Comparison of ENCODE assay signal across 8 cellular contexts in the genomic region with DNA sequence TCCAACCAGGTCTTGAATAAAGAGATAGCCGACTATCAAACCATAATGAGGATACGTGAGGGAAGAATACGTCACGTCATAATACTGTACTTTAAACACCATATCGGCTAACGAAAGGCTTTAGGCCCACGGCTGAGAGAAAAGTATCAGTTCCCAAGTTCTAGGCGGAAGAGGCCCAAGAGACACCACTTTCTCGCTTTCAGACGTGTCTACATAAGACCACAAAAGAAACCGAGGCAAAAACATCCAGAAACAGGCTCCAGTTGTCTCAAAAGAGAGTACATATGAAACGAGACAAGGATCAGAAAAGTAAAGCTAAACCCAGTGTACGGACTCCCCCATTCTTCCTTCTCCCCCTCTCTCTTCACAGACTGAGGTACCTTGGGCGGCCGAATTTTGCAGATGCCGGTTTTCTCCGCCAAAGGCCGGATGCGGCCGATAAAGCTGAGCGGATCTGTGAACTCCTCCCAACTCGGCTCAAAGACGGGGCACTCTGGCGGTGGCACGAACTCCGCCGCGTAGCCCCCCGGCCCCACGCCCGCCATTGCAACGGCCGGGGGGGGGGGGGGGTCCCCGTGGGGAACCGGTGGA. TPM values are rescaled to one million over a fixed set of nuclear protein-coding genes. Genes with fewer than 3 reads are reported as not detected.
DNase-seq lines count a peak whose midpoint lies in the region; ATAC-seq, FAIRE-seq and TF ChIP-seq lines count a peak whose summit lies in the region.

No MANE protein-coding gene starts in this region.

- peaks cover 8% of the 10 kb centered on the region; the same call in 1 of the 2 replicates for H3K4me1 ChIP-seq in GM23338 (ENCODE audit: insufficient read depth)
- peaks cover 11% of the 10 kb centered on the region for H3K4me1 ChIP-seq in astrocyte (ENCODE audit: insufficient read depth, low read length)

- H3K9me3 ChIP-seq in astrocyte (ENCODE audit: insufficient read depth, low read depth, low read length), result no peaks in the 10 kb centered on the region

- H3K27ac ChIP-seq in GM23338 (ENCODE audit: low read depth), result peak overlapping the region; percentile 99
- peak overlapping the region; percentile 96 for H3K27ac ChIP-seq in astrocyte (ENCODE audit: low read depth, low read length)

- H3K27me3 Mint-ChIP-seq in GM23338 (ENCODE audit: insufficient read depth, low read depth, poor library complexity) (peaks cover 9% of the 10 kb centered on the region), astrocyte (ENCODE audit: low read depth, unreplicated experiment) (no peaks in the 10 kb centered on the region)

- ATAC-seq in GM23338, result peak; percentile 56

- no peaks in the 10 kb centered on the region for H3K9me2 ChIP-seq in GM23338 (ENCODE audit: insufficient read depth)

- no peaks in the 10 kb centered on the region for H3K27me3 ChIP-seq in GM23338 (ENCODE audit: insufficient read depth)
- no peaks in the 10 kb centered on the region for H3K27me3 ChIP-seq in astrocyte (ENCODE audit: insufficient read depth, low read length)

- H3K36me3 Mint-ChIP-seq in GM23338 (ENCODE audit: low read depth), result peaks cover 22% of the 10 kb centered on the region
- peaks cover 4% of the 10 kb centered on the region for H3K36me3 Mint-ChIP-seq in astrocyte (ENCODE audit: low read depth, unreplicated experiment)

- peak overlapping the region; percentile 93 for H3K27ac Mint-ChIP-seq in GM23338
- H3K27ac Mint-ChIP-seq in astrocyte (ENCODE audit: unreplicated experiment), result peak overlapping the region; percentile 100

- H4K20me1 ChIP-seq in GM23338 (replicated peaks; ENCODE audit: insufficient read depth) (no peaks in the 10 kb centered on the region; the same call in 1 of the 2 replicates), astrocyte (ENCODE audit: insufficient read depth, low read length) (peaks cover 40% of the 10 kb centered on the region)

- no peak for TF ChIP-seq POLR2A in NB4 (IDR thresholded peaks at IDR 0.05; ENCODE audit: extremely low read depth, insufficient read length)

- H3K4me1 Mint-ChIP-seq in GM23338 (peaks cover 12% of the 10 kb centered on the region), astrocyte (ENCODE audit: low read depth, unreplicated experiment) (peaks cover 7% of the 10 kb centered on the region)

- H2AFZ ChIP-seq in GM23338, result peak overlapping the region; percentile 98
- peak overlapping the region; percentile 100 for H2AFZ ChIP-seq in astrocyte (ENCODE audit: low read depth, low read length)

- peaks cover 50% of the 10 kb centered on the region for H3K79me2 ChIP-seq in GM23338 (replicated peaks; ENCODE audit: insufficient read depth)
- H3K79me2 ChIP-seq in astrocyte (ENCODE audit: insufficient read depth, low read length), result peaks cover 55% of the 10 kb centered on the region

- no peak for FAIRE-seq in astrocyte (lab: Jason Lieb, UNC)

- H3F3A ChIP-seq in GM23338 (replicated peaks; ENCODE audit: low read depth), result no peaks in the 10 kb centered on the region

- H3K4me3 Mint-ChIP-seq in GM23338, result peak overlapping the region; percentile 94
- peak overlapping the region; percentile 99 for H3K4me3 Mint-ChIP-seq in astrocyte (ENCODE audit: unreplicated experiment)

- peak overlapping the region; percentile 99 for H3K9ac ChIP-seq in astrocyte (ENCODE audit: low read length)

- H3K36me3 ChIP-seq in GM23338 (ENCODE audit: insufficient read depth), result peaks cover 12% of the 10 kb centered on the region; the same call in 1 of the 2 replicates
- peaks cover 6% of the 10 kb centered on the region for H3K36me3 ChIP-seq in astrocyte (ENCODE audit: insufficient read depth, low read length)

- H3K9me3 Mint-ChIP-seq in GM23338 (no peaks in the 10 kb centered on the region; the same call in 2 of the 3 replicates), astrocyte (ENCODE audit: unreplicated experiment) (no peaks in the 10 kb centered on the region)

- H3K4me3 ChIP-seq in GM23338 (peak overlapping the region; percentile 95), NB4 (ENCODE audit: low read depth, low read length) (peak overlapping the region; percentile 96), astrocyte (ENCODE audit: insufficient read depth, low read depth, low read length) (peak overlapping the region; percentile 87)

- TF ChIP-seq CTCF in GM23338 (conservative IDR thresholded peaks at IDR 0.05; ENCODE audit: low read depth in 2 of 2) (no peak), NB4 (IDR thresholded peaks at IDR 0.05; ENCODE audit: low read depth, low read length) (no peak), astrocyte (IDR thresholded peaks at IDR 0.05; ENCODE audit: insufficient read depth, low read depth, low read length) (no peak)

- peak overlapping the region; percentile 99 for H3K4me2 ChIP-seq in GM23338
- H3K4me2 ChIP-seq in astrocyte (ENCODE audit: low read length), result peak overlapping the region; percentile 91

- peak; percentile 37 for DNase-seq in Daoy (ENCODE audit: low read depth)
- DNase-seq in GM23338 (ENCODE audit: low spot score), result peak; percentile 69
- DNase-seq in NB4 (ENCODE audit: low read depth), result peak; percentile 41
- peak; percentile 11 for DNase-seq in astrocyte (ENCODE audit: low read depth)
- DNase-seq in iris pigment epithelial cell (ENCODE audit: low read depth), result peak; percentile 42
- peak; percentile 47 for DNase-seq in stimulated activated CD4-positive, alpha-beta T cell treated with anti-CD3 and anti-CD28 coated beads, Interleukin-1b, Interleukin-23, amount 100 ng/mL, for 48 hours
- DNase-seq in stimulated activated naive CD4-positive, alpha-beta T cell treated with Interleukin-2 at 50 U/mL for 16 hours (lab: John Stamatoyannopoulos, UW), result no peak
- DNase-seq in NCI-H1417 (lab: John Stamatoyannopoulos, UW), result no peak

TF ChIP-seq in GM23338, 12 proteins besides CTCF, POLR2A, EP300 and RAD21:
- no peak for TF ChIP-seq ZNF331 (CRISPR knock-in tag; IDR thresholded peaks at IDR 0.05; ENCODE audit: low read depth)
- TF ChIP-seq STAT1 (IDR thresholded peaks at IDR 0.05; ENCODE audit: unreplicated experiment), result no peak
- TF ChIP-seq EZH2phosphoT487 (IDR thresholded peaks at IDR 0.05; ENCODE audit: unreplicated experiment), result no peak
- TF ChIP-seq EZH2 (IDR thresholded peaks at IDR 0.05; ENCODE audit: low read depth, unreplicated experiment), result no peak
- no peak for TF ChIP-seq CREB1 (CRISPR knock-in tag; IDR thresholded peaks at IDR 0.05; ENCODE audit: low read depth)
- TF ChIP-seq, protein P1, sequence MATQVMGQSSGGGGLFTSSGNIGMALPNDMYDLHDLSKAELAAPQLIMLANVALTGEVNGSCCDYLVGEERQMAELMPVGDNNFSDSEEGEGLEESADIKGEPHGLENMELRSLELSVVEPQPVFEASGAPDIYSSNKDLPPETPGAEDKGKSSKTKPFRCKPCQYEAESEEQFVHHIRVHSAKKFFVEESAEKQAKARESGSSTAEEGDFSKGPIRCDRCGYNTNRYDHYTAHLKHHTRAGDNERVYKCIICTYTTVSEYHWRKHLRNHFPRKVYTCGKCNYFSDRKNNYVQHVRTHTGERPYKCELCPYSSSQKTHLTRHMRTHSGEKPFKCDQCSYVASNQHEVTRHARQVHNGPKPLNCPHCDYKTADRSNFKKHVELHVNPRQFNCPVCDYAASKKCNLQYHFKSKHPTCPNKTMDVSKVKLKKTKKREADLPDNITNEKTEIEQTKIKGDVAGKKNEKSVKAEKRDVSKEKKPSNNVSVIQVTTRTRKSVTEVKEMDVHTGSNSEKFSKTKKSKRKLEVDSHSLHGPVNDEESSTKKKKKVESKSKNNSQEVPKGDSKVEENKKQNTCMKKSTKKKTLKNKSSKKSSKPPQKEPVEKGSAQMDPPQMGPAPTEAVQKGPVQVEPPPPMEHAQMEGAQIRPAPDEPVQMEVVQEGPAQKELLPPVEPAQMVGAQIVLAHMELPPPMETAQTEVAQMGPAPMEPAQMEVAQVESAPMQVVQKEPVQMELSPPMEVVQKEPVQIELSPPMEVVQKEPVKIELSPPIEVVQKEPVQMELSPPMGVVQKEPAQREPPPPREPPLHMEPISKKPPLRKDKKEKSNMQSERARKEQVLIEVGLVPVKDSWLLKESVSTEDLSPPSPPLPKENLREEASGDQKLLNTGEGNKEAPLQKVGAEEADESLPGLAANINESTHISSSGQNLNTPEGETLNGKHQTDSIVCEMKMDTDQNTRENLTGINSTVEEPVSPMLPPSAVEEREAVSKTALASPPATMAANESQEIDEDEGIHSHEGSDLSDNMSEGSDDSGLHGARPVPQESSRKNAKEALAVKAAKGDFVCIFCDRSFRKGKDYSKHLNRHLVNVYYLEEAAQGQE (IDR thresholded peaks at IDR 0.05; ENCODE audit: unreplicated experiment), result no peak

RNA-seq across cellular contexts. Expression of a gene that starts 0.5 kb away (rescaled TPM):
- 36.3 and 37.4 TPM in 2 replicates for total RNA-seq in Daoy (2014; rRNA removed; shearing (Covaris generic))
- total RNA-seq in GM23338 (2014; rRNA removed; shearing (Covaris generic)), result 41.6 and 48.3 TPM in 2 replicates
- polyA plus RNA-seq in GM23338 (2016; fragmentation: Nextera tagmentation; extraction: Ambion mirVana), result 36.8 and 47.1 TPM in 2 replicates
- total RNA-seq in astrocyte, result 79.8 and 80.8 TPM in 2 replicates

RNA-seq across cellular contexts. Expression of a gene that starts 12.8 kb away (rescaled TPM):
- total RNA-seq in Daoy (2014; rRNA removed; shearing (Covaris generic)), result 34.8 and 56.1 TPM in 2 replicates
- 26.7 and 26.8 TPM in 2 replicates for total RNA-seq in GM23338 (2014; rRNA removed; shearing (Covaris generic))
- 24.7 and 25.0 TPM in 2 replicates for polyA plus RNA-seq in GM23338 (2016; fragmentation: Nextera tagmentation; extraction: Ambion mirVana)
- 5.2 and 9.3 TPM in 2 replicates for total RNA-seq in astrocyte

Comparison
In these comparisons a context has a peak if more than half of its experiments do, and no peak if none do; other contexts are left out.
1. DNase-seq: peak in Daoy (single experiment), GM23338 (single experiment), NB4 (single experiment), astrocyte (single experiment), iris pigment epithelial cell (single experiment) and stimulated activated CD4-positive, alpha-beta T cell treated with anti-CD3 and anti-CD28 coated beads, Interleukin-1b, Interleukin-23, amount 100 ng/mL, for 48 hours (single experiment); none in stimulated activated naive CD4-positive, alpha-beta T cell treated with Interleukin-2 at 50 U/mL for 16 hours (single experiment) and NCI-H1417 (0 of 3).
2. Peak in every context shown above with its lines, with median percentiles within 50 percentile points of each other: H3K4me3 ChIP-seq.